1 cellular context compared by ENCODE assay signal in the genomic region with DNA sequence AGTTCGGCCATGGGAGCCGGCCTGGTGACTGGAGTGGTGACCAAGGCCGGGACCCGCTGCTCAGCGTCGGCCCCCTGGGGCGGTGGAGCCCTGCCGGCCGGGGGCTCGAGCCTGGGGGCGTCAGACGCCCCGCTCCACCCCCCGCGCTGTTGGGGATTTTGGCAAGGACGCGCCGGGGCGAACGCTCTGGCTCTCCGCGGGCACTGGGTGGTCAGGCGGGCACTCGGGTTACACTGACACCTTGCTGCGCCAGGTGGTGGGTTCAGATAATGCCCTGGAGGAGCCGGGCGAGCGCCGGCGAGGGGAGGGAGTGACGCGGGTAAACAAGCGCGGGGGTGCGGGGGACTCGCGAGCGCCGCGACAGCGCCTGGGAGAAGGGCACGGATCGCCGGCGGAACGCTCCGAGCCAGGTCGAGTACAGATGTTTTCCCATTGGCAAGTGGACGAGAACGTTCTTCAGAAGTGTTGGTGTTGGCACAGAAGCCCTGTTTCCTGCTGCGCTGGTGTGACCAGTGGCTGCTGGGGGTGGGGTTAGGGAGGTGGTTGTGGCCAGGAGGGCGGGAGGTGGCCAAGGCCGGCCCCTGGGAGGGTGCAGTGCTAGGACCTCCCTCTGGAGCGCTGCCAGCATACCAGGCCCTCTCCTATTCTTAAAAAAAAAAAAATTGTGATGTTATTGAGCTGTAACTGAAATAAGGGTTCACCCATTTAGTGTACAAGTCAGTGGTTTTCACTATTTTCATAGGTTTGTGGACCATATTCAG.
TF ChIP-seq lines count a peak whose summit lies in the region.

No MANE protein-coding gene starts in this region.

TF ChIP-seq in K562, 482 proteins besides CTCF, POLR2A, EP300 and RAD21 (continues in another document):
- TF ChIP-seq ZNF431 (CRISPR knock-in tag; IDR thresholded peaks at IDR 0.05): no peak; the same call in 1 of the 2 replicates
- TF ChIP-seq, protein P1, sequence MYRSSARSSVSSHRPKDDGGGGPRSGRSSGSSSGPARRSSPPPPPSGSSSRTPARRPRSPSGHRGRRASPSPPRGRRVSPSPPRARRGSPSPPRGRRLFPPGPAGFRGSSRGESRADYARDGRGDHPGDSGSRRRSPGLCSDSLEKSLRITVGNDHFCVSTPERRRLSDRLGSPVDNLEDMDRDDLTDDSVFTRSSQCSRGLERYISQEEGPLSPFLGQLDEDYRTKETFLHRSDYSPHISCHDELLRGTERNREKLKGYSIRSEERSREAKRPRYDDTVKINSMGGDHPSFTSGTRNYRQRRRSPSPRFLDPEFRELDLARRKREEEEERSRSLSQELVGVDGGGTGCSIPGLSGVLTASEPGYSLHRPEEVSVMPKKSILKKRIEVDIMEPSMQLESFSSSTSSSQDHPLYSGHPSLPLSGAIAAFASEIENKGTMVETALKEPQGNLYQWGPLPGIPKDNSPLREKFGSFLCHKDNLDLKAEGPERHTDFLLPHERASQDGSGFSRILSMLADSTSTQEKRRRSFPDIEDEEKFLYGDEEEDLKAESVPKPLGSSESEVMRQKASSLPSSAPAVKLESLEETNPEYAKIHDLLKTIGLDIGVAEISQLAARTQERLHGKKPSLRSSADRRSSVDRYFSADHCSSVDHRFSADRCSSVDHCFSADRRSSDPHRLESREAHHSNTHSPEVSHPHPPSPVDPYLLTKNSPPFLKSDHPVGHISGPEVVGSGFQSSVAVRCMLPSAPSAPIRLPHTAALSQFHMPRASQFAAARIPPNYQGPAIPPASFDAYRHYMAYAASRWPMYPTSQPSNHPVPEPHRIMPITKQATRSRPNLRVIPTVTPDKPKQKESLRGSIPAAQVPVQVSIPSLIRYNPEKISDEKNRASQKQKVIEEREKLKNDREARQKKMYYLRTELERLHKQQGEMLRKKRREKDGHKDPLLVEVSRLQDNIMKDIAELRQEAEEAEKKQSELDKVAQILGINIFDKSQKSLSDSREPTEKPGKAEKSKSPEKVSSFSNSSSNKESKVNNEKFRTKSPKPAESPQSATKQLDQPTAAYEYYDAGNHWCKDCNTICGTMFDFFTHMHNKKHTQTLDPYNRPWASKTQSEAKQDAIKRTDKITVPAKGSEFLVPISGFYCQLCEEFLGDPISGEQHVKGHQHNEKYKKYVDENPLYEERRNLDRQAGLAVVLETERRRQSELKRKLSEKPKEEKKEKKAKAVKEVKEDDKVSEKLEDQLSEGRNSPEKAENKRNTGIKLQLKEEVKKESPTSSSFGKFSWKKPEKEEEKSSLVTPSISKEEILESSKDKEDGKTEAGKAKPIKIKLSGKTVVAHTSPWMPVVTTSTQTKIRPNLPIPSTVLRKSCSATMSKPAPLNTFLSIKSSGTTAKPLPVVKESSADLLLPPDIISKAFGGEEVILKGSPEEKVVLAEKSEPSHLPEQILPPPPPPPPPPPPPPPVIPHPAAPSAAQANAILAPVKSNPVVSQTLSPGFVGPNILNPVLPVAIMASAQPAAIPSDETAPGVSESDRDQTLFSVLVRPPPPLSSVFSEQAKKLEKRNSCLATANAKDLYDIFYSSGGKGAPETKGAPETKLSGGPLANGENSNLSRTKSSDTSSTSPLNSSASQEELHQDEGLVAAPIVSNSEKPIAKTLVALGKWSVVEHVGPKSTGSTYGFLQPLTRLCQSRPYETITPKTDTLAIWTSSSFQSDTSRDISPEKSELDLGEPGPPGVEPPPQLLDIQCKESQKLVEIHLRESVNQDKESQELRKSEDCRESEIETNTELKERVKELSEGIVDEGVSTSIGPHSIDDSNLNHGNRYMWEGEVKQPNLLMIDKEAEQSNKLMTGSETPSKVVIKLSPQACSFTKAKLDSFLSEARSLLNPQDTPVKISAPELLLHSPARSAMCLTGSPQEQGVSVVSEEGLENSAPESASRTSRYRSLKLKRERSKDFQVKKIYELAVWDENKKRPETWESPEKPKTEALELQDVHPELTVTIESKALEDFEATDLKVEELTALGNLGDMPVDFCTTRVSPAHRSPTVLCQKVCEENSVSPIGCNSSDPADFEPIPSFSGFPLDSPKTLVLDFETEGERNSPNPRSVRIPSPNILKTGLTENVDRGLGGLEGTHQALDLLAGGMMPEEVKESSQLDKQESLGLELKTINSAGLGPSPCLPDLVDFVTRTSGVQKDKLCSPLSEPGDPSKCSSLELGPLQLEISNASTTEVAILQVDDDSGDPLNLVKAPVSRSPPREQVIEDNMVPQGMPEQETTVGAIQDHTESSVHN (IDR thresholded peaks at IDR 0.05; ENCODE audit: borderline replicate concordance in 1 of 2, low read depth in 1 of 2): no peak
- TF ChIP-seq NCOA1 (IDR thresholded peaks at IDR 0.05; ENCODE audit: low read depth): no peak
- TF ChIP-seq PPARD (CRISPR knock-in tag; IDR thresholded peaks at IDR 0.05): no peak
- no peak for TF ChIP-seq MYBL2 (IDR thresholded peaks at IDR 0.05; ENCODE audit: low read depth)
- no peak for TF ChIP-seq MYBL2 (CRISPR knock-in tag; IDR thresholded peaks at IDR 0.05; ENCODE audit: borderline replicate concordance)
- peak; percentile 43; the same call in 1 of the 2 replicates for TF ChIP-seq PML (IDR thresholded peaks at IDR 0.05; ENCODE audit: low read length)
- TF ChIP-seq FOXA3 (CRISPR knock-in tag; conservative IDR thresholded peaks at IDR 0.05 in 1 of 2, IDR thresholded peaks at IDR 0.05 in 1 of 2): peak; percentile 33 to 94; a peak in 3 of 4 replicates
- peak; percentile 62 for TF ChIP-seq TCF3 (CRISPR knock-in tag; IDR thresholded peaks at IDR 0.05)
- TF ChIP-seq, protein P2, sequence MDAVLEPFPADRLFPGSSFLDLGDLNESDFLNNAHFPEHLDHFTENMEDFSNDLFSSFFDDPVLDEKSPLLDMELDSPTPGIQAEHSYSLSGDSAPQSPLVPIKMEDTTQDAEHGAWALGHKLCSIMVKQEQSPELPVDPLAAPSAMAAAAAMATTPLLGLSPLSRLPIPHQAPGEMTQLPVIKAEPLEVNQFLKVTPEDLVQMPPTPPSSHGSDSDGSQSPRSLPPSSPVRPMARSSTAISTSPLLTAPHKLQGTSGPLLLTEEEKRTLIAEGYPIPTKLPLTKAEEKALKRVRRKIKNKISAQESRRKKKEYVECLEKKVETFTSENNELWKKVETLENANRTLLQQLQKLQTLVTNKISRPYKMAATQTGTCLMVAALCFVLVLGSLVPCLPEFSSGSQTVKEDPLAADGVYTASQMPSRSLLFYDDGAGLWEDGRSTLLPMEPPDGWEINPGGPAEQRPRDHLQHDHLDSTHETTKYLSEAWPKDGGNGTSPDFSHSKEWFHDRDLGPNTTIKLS (IDR thresholded peaks at IDR 0.05; ENCODE audit: borderline replicate concordance, low read depth): no peak
- TF ChIP-seq SUPT5H (IDR thresholded peaks at IDR 0.05): peak; percentile 68
- TF ChIP-seq, protein P3, sequence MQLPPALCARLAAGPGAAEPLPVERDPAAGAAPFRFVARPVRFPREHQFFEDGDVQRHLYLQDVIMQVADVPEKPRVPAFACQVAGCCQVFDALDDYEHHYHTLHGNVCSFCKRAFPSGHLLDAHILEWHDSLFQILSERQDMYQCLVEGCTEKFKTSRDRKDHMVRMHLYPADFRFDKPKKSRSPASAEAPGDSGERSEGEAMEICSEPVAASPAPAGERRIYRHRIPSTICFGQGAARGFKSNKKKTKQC (CRISPR knock-in tag; IDR thresholded peaks at IDR 0.05): no peak; the same call in 1 of the 2 replicates
- TF ChIP-seq, protein P4, sequence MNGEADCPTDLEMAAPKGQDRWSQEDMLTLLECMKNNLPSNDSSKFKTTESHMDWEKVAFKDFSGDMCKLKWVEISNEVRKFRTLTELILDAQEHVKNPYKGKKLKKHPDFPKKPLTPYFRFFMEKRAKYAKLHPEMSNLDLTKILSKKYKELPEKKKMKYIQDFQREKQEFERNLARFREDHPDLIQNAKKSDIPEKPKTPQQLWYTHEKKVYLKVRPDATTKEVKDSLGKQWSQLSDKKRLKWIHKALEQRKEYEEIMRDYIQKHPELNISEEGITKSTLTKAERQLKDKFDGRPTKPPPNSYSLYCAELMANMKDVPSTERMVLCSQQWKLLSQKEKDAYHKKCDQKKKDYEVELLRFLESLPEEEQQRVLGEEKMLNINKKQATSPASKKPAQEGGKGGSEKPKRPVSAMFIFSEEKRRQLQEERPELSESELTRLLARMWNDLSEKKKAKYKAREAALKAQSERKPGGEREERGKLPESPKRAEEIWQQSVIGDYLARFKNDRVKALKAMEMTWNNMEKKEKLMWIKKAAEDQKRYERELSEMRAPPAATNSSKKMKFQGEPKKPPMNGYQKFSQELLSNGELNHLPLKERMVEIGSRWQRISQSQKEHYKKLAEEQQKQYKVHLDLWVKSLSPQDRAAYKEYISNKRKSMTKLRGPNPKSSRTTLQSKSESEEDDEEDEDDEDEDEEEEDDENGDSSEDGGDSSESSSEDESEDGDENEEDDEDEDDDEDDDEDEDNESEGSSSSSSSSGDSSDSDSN (IDR thresholded peaks at IDR 0.05; ENCODE audit: borderline replicate concordance in 1 of 2, low read depth in 2 of 2, low read length in 2 of 2): peak in 1 of 2 experiments; percentile 19; a peak in 1 of 4 replicates
- TF ChIP-seq POLR2G (IDR thresholded peaks at IDR 0.05; ENCODE audit: low read depth, low read length): peak; percentile 80
- TF ChIP-seq L3MBTL2 (IDR thresholded peaks at IDR 0.05): no peak
- peak; percentile 91 for TF ChIP-seq TGIF2 (CRISPR knock-in tag; IDR thresholded peaks at IDR 0.05)
- TF ChIP-seq HDGF (IDR thresholded peaks at IDR 0.05): no peak
- no peak for TF ChIP-seq ZNF140 (CRISPR knock-in tag; IDR thresholded peaks at IDR 0.05)
- TF ChIP-seq JUN (IDR thresholded peaks at IDR 0.05; ENCODE audit: borderline replicate concordance, low read depth, low read length): no peak
- 0 out of 2 replicates have a peak, but pooled peaks have one; percentile 52 for TF ChIP-seq JUN (CRISPR knock-in tag; IDR thresholded peaks at IDR 0.05; ENCODE audit: borderline replicate concordance)
- no peak for TF ChIP-seq HEY1 (CRISPR knock-in tag; IDR thresholded peaks at IDR 0.05; ENCODE audit: borderline replicate concordance)
- peak in 1 of 2 experiments; percentile 39; a peak in 1 of 4 replicates for TF ChIP-seq SIN3A (IDR thresholded peaks at IDR 0.05; ENCODE audit: borderline replicate concordance in 2 of 2, control insufficient read depth in 1 of 2, low read depth in 2 of 2, low read length in 2 of 2)
- no peak for TF ChIP-seq ZEB2 (IDR thresholded peaks at IDR 0.05)
- TF ChIP-seq, protein P5, sequence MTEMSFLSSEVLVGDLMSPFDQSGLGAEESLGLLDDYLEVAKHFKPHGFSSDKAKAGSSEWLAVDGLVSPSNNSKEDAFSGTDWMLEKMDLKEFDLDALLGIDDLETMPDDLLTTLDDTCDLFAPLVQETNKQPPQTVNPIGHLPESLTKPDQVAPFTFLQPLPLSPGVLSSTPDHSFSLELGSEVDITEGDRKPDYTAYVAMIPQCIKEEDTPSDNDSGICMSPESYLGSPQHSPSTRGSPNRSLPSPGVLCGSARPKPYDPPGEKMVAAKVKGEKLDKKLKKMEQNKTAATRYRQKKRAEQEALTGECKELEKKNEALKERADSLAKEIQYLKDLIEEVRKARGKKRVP (CRISPR knock-in tag; IDR thresholded peaks at IDR 0.05): no peak
- TF ChIP-seq POLR2AphosphoS5 (IDR thresholded peaks at IDR 0.05; ENCODE audit: control insufficient read depth, insufficient read depth, low read depth, low read length): peak; percentile 70
- TF ChIP-seq KAT8 (IDR thresholded peaks at IDR 0.05; ENCODE audit: low read depth): no peak
- TF ChIP-seq, protein P6, sequence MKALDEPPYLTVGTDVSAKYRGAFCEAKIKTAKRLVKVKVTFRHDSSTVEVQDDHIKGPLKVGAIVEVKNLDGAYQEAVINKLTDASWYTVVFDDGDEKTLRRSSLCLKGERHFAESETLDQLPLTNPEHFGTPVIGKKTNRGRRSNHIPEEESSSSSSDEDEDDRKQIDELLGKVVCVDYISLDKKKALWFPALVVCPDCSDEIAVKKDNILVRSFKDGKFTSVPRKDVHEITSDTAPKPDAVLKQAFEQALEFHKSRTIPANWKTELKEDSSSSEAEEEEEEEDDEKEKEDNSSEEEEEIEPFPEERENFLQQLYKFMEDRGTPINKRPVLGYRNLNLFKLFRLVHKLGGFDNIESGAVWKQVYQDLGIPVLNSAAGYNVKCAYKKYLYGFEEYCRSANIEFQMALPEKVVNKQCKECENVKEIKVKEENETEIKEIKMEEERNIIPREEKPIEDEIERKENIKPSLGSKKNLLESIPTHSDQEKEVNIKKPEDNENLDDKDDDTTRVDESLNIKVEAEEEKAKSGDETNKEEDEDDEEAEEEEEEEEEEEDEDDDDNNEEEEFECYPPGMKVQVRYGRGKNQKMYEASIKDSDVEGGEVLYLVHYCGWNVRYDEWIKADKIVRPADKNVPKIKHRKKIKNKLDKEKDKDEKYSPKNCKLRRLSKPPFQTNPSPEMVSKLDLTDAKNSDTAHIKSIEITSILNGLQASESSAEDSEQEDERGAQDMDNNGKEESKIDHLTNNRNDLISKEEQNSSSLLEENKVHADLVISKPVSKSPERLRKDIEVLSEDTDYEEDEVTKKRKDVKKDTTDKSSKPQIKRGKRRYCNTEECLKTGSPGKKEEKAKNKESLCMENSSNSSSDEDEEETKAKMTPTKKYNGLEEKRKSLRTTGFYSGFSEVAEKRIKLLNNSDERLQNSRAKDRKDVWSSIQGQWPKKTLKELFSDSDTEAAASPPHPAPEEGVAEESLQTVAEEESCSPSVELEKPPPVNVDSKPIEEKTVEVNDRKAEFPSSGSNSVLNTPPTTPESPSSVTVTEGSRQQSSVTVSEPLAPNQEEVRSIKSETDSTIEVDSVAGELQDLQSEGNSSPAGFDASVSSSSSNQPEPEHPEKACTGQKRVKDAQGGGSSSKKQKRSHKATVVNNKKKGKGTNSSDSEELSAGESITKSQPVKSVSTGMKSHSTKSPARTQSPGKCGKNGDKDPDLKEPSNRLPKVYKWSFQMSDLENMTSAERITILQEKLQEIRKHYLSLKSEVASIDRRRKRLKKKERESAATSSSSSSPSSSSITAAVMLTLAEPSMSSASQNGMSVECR (CRISPR knock-in tag; IDR thresholded peaks at IDR 0.05): peak; percentile 85; the same call in 1 of the 2 replicates
- TF ChIP-seq MTA3 (IDR thresholded peaks at IDR 0.05; ENCODE audit: borderline replicate concordance): no peak
- no peak for TF ChIP-seq PHF21A (IDR thresholded peaks at IDR 0.05; ENCODE audit: borderline replicate concordance, low read depth)
- TF ChIP-seq U2AF1 (optimal IDR thresholded peaks at IDR 0.05; ENCODE audit: low read depth, low read length): peak; percentile 69
- TF ChIP-seq, protein P7, sequence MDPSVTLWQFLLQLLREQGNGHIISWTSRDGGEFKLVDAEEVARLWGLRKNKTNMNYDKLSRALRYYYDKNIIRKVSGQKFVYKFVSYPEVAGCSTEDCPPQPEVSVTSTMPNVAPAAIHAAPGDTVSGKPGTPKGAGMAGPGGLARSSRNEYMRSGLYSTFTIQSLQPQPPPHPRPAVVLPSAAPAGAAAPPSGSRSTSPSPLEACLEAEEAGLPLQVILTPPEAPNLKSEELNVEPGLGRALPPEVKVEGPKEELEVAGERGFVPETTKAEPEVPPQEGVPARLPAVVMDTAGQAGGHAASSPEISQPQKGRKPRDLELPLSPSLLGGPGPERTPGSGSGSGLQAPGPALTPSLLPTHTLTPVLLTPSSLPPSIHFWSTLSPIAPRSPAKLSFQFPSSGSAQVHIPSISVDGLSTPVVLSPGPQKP (CRISPR knock-in tag; IDR thresholded peaks at IDR 0.05): no peak
- TF ChIP-seq KHSRP (IDR thresholded peaks at IDR 0.05): no peak
